8 cellular contexts compared by ENCODE assay signal in the genomic region with DNA sequence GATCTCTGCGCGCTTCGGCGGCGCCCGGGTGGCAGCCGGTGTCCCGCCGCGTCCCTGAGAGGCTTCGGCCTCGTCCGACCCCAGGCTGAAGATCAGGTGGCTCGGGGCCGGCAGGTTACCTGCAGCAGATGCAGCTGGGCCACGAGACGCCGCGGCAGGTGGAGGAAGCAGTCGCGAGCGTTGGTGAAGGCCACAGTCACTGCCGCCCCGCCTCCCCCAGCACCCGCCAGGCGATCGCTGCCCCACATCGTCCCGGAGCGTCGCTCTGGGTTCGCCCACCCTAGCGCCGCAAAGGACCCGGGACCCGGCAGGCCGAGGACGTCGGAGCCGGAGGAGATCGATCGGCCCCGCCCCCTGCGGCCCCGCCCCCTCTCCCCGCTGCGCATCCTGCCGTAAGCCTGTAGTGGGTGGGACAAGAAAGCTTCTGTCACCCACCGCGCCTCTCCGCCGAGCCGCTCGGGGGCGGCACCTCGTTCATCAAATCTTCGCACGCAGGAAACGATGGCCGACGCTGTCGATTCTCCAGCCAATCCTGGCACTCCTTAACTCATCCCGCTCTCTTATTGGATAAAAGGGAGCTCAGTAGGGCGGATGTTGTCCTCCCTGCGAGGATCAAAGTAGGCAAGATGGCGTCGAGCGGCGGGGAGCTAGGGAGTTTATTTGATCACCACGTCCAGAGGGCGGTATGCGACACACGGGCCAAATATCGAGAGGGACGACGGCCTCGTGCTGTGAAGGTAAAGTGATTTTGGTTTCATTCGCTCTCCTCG. TPM values are rescaled to one million over a fixed set of nuclear protein-coding genes. Genes with fewer than 3 reads are reported as not detected.
DNase-seq lines count a peak whose midpoint lies in the region; ATAC-seq and TF ChIP-seq lines count a peak whose summit lies in the region.

PEX1 (minus strand) TSS at position 333 of the 770 bp plus-strand sequence; CDS start at position 248, 85 bp downstream.
RBM48 (plus strand) TSS at position 608 of the 770 bp plus-strand sequence; CDS start at position 627, 19 bp downstream.

- ATAC-seq in GM19023 (IDR thresholded peaks at IDR 0.05; ENCODE audit: unreplicated experiment) (peak; percentile 94), HG03280 (IDR thresholded peaks at IDR 0.05; ENCODE audit: unreplicated experiment) (peak; percentile 94), activated B cell treated with CpG ODN at 0.5 μM for 24 hours (ENCODE audit: low read depth) (peak; percentile 92)

- peak within 1 kb of the TSS; percentile 97 for H3K4me3 ChIP-seq in AG10803 (ENCODE audit: low read length)

- peak within 1 kb of the TSS; percentile 91 for H3K27ac ChIP-seq in caudate nucleus (ENCODE audit: low read depth, low read length)

- POLR2A ChIA-PET in activated B cell treated with CpG ODN at 0.5 μM for 24 hours (lab: Charles Lee): interaction anchor here (0.6 to 2.3 kb wide), 18 partner anchors 8 to 703 kb away, joined by 3 to 41 read pairs (median 4); partner anchors contain the start of genes ANKIB1, CYP51A1, FAM133B and GATAD1

- TF ChIP-seq CTCF in AG10803 (conservative IDR thresholded peaks at IDR 0.05; ENCODE audit: low read length) (peak; percentile 31), activated B cell treated with CpG ODN at 0.5 μM for 24 hours (IDR thresholded peaks at IDR 0.05) (no peak)

- peak within 1 kb of the TSS; percentile 93 for H3K27ac Mint-ChIP-seq in activated B cell treated with CpG ODN at 0.5 μM for 24 hours
- H3K27ac Mint-ChIP-seq in immature natural killer cell: peak within 1 kb of the TSS; percentile 87 to 98 (median 96)

- intact Hi-C loops in activated B cell treated with CpG ODN at 0.5 μM for 24 hours (cut with micrococcal nuclease): loop anchor here (1.0 to 5.0 kb wide), 14 partner anchors 62 to 1984 kb away; partner anchors contain the start of genes AKAP9, ANKIB1, CYP51A1 and FAM133B

- H3K9me3 Mint-ChIP-seq in activated B cell treated with CpG ODN at 0.5 μM for 24 hours (no peaks in the 10 kb centered on the region), immature natural killer cell (no peaks in the 10 kb centered on the region)

- H3K4me3 Mint-ChIP-seq in activated B cell treated with CpG ODN at 0.5 μM for 24 hours (peak within 1 kb of the TSS; percentile 89), immature natural killer cell (peak within 1 kb of the TSS; percentile 83 to 94 (median 89))

- H3K27me3 Mint-ChIP-seq in activated B cell treated with CpG ODN at 0.5 μM for 24 hours (no peaks in the 10 kb centered on the region), immature natural killer cell (ENCODE audit: low read depth in 3 of 3) (peaks cover 3 to 8% (median 6%) of the 10 kb centered on the region in 3 donors)

- H3K36me3 Mint-ChIP-seq in activated B cell treated with CpG ODN at 0.5 μM for 24 hours (ENCODE audit: low read depth) (peaks cover 45% of the 10 kb centered on the region), immature natural killer cell (peaks cover 4 to 24% (median 7%) of the 10 kb centered on the region in 3 donors)

- CTCF ChIA-PET in activated B cell treated with CpG ODN at 0.5 μM for 24 hours (lab: Charles Lee): interaction anchor here (0.7 to 3.1 kb wide), 6 partner anchors 8 to 589 kb away, joined by 3 to 21 read pairs (median 4); partner anchors contain the start of genes GATAD1 and SAMD9

- DNase-seq in AG10803 (ENCODE audit: low read depth) (peak; percentile 99), NCI-H345 (lab: John Stamatoyannopoulos, UW) (peak; percentile 99), activated B cell treated with CpG ODN at 0.5 μM for 24 hours (peak; percentile 80), caudate nucleus (lab: John Stamatoyannopoulos, UW) (peak; percentile 38 to 99 (median 96)), immature natural killer cell (peak; percentile 96), smooth muscle cell of the brain vasculature (ENCODE audit: low read depth, low spot score) (peak; percentile 99)

- peaks cover 24% of the 10 kb centered on the region for H3K4me1 Mint-ChIP-seq in activated B cell treated with CpG ODN at 0.5 μM for 24 hours
- peaks cover 28 to 56% of the 10 kb centered on the region in 2 donors for H3K4me1 Mint-ChIP-seq in immature natural killer cell

RNA-seq across cellular contexts. Expression of gene PEX1, which starts in this region (rescaled TPM):
- total RNA-seq in activated B cell treated with CpG ODN at 0.5 μM for 24 hours: 18.2 and 21.8 TPM in 2 replicates
- polyA plus RNA-seq in immature natural killer cell: 1 to 10 TPM; 4.4 to 5.9 (median 5.7) TPM

RNA-seq across cellular contexts. Expression of gene RBM48, which starts in this region (rescaled TPM):
- 21.6 and 24.3 TPM in 2 replicates for total RNA-seq in activated B cell treated with CpG ODN at 0.5 μM for 24 hours
- 10 to 100 TPM; 24.6 to 37.0 (median 25.5) TPM for polyA plus RNA-seq in immature natural killer cell

Comparison
In these comparisons a context has a peak if more than half of its experiments do, and no peak if none do; other contexts are left out.
1. Peak in every context shown above with its lines: DNase-seq, ATAC-seq, H3K4me3 ChIP-seq and H3K27ac ChIP-seq.